ENCODE assay signal across 15 cellular contexts in genomic region chr10:14698487-14699170, GRCh38.
DNase-seq lines count a peak whose midpoint lies in the region; ATAC-seq and TF ChIP-seq lines count a peak whose summit lies in the region.
"Had no signal": no experiment of that assay in that cellular context is flagged by ENCODE, and none has a peak within 500 bp of the region (broad histone marks: within the 10 kb centered on the region; RNA-seq: fewer than 3 reads in every experiment).

No MANE protein-coding gene starts in this region.

- intact Hi-C loops in head of caudate nucleus (cut with DNase I) = no loop called here

- H3K79me2 ChIP-seq in GM23338 (replicated peaks; ENCODE audit: insufficient read depth) = no peaks in the 10 kb centered on the region
- no peaks in the 10 kb centered on the region for H3K79me2 ChIP-seq in fibroblast of lung (ENCODE audit: control insufficient read depth, insufficient read depth, low read length)

- no peak for TF ChIP-seq CTCF in AG04450 (IDR thresholded peaks at IDR 0.05; ENCODE audit: low read depth, low read length)
- TF ChIP-seq CTCF in GM23338 (conservative IDR thresholded peaks at IDR 0.05; ENCODE audit: low read depth in 2 of 2) = no peak
- no peak for TF ChIP-seq CTCF in fibroblast of lung (conservative IDR thresholded peaks at IDR 0.05 in 1 of 2, IDR thresholded peaks at IDR 0.05 in 1 of 2; ENCODE audit: low read depth in 1 of 2, low read length in 2 of 2)
- TF ChIP-seq CTCF in nephron progenitor cell (IDR thresholded peaks at IDR 0.05) = no peak

- no peaks in the 10 kb centered on the region for H4K20me1 ChIP-seq in GM23338 (replicated peaks; ENCODE audit: insufficient read depth)
- no peaks in the 10 kb centered on the region for H4K20me1 ChIP-seq in fibroblast of lung (ENCODE audit: control insufficient read depth, extremely low read depth, insufficient read depth, low read length)

- no peaks in the 10 kb centered on the region for H3F3A ChIP-seq in GM23338 (replicated peaks; ENCODE audit: low read depth)

- H3K9me3 Mint-ChIP-seq in GM23338 = peaks cover 3% of the 10 kb centered on the region; the same call in 1 of the 3 replicates
- H3K9me3 Mint-ChIP-seq in nephron progenitor cell = peaks cover 5% of the 10 kb centered on the region
- H3K9me3 Mint-ChIP-seq: stimulated activated effector memory CD8-positive, alpha-beta T cell treated with anti-CD3 and anti-CD28 coated beads, Interleukin-12 subunit alpha, Interleukin-12 subunit beta, amount 100 ng/mL, for 72 hours had no signal

- H3K4me3 ChIP-seq in AG04450 (ENCODE audit: low read depth, low read length) = no peak overlapping the region
- no peak overlapping the region for H3K4me3 ChIP-seq in GM23338
- no peak overlapping the region for H3K4me3 ChIP-seq in SJSA1
- no peak overlapping the region for H3K4me3 ChIP-seq in fibroblast of lung (replicated peaks in 1 of 4; ENCODE audit: control extremely low read depth in 1 of 4, insufficient read depth in 1 of 4, low read depth in 3 of 4, low read length in 4 of 4)
- H3K4me3 ChIP-seq: cardiac muscle cell, psoas muscle had no signal

- H3K27ac ChIP-seq in AG04450 (ENCODE audit: low read depth, low read length) (peak overlapping the region; percentile 21), GM23338 (ENCODE audit: low read depth) (no peak overlapping the region), SJSA1 (no peak overlapping the region), fibroblast of lung (ENCODE audit: insufficient read depth, low read length) (no peak overlapping the region)
- H3K27ac ChIP-seq: cardiac muscle cell, epithelial cell of prostate, psoas muscle had no signal

- no peak overlapping the region for H3K9ac ChIP-seq in fibroblast of lung (ENCODE audit: insufficient read depth, low read length)

- no peak for ATAC-seq in GM23338
- ATAC-seq in HG02798 (IDR thresholded peaks at IDR 0.05; ENCODE audit: poor library complexity, unreplicated experiment) = no peak
- ATAC-seq: psoas muscle; stimulated activated effector memory CD8-positive, alpha-beta T cell treated with anti-CD3 and anti-CD28 coated beads, Interleukin-12 subunit alpha, Interleukin-12 subunit beta, amount 100 ng/mL, for 72 hours had no signal

- H3K9me2 ChIP-seq in GM23338 (ENCODE audit: insufficient read depth) = no peaks in the 10 kb centered on the region

- H3K4me2 ChIP-seq in GM23338 = no peak overlapping the region
- peak overlapping the region; percentile 48 for H3K4me2 ChIP-seq in fibroblast of lung (ENCODE audit: extremely low read depth, insufficient read depth, low read length)

- peak; percentile 37 for DNase-seq in AG04450 (ENCODE audit: low read depth, low spot score)
- DNase-seq in GM23338 (ENCODE audit: low spot score) = no peak
- peak; percentile 30 to 49 for DNase-seq in SJSA1 (ENCODE audit: low read depth in 1 of 2, low spot score in 2 of 2)
- DNase-seq in fibroblast of lung (ENCODE audit: low read depth in 2 of 2) = peak; percentile 79 to 82
- DNase-seq in head of caudate nucleus = no peak
- no peak for DNase-seq in globus pallidus (ENCODE audit: low spot score)
- no peak for DNase-seq in nephron progenitor cell
- DNase-seq: NCI-H1694, psoas muscle, SW 1271 had no signal

- peaks cover 21% of the 10 kb centered on the region for H3K4me1 Mint-ChIP-seq in GM23338
- H3K4me1 Mint-ChIP-seq in nephron progenitor cell = peaks cover 14% of the 10 kb centered on the region
- H3K4me1 Mint-ChIP-seq: stimulated activated effector memory CD8-positive, alpha-beta T cell treated with anti-CD3 and anti-CD28 coated beads, Interleukin-12 subunit alpha, Interleukin-12 subunit beta, amount 100 ng/mL, for 72 hours had no signal

- H3K27ac Mint-ChIP-seq in GM23338 = no peak overlapping the region
- H3K27ac Mint-ChIP-seq in nephron progenitor cell = no peak overlapping the region
- H3K27ac Mint-ChIP-seq: B cell; stimulated activated effector memory CD8-positive, alpha-beta T cell treated with anti-CD3 and anti-CD28 coated beads, Interleukin-12 subunit alpha, Interleukin-12 subunit beta, amount 100 ng/mL, for 72 hours had no signal

- POLR2A ChIA-PET in AG04450 (lab: Yijun Ruan, JAX) = no interaction called here

- H3K9me3 ChIP-seq in AG04450 (ENCODE audit: control insufficient read depth, insufficient read depth, low read length) (no peaks in the 10 kb centered on the region; the same call in 1 of the 2 replicates), SJSA1 (replicated peaks) (no peaks in the 10 kb centered on the region), fibroblast of lung (ENCODE audit: control insufficient read depth, insufficient read depth, low read depth, low read length) (no peaks in the 10 kb centered on the region)
- H3K9me3 ChIP-seq: psoas muscle had no signal

- no peaks in the 10 kb centered on the region for H3K27me3 ChIP-seq in AG04450 (ENCODE audit: control insufficient read depth, insufficient read depth, low read length)
- no peaks in the 10 kb centered on the region for H3K27me3 ChIP-seq in GM23338 (ENCODE audit: insufficient read depth)
- H3K27me3 ChIP-seq in SJSA1 (replicated peaks) = no peaks in the 10 kb centered on the region
- no peaks in the 10 kb centered on the region for H3K27me3 ChIP-seq in fibroblast of lung (ENCODE audit: control insufficient read depth, insufficient read depth, low read length)
- H3K27me3 ChIP-seq: cardiac muscle cell had no signal

- H2AFZ ChIP-seq in GM23338 (peak overlapping the region; percentile 69; the same call in 1 of the 2 replicates), fibroblast of lung (ENCODE audit: low read length) (no peak overlapping the region)

- peaks cover 8% of the 10 kb centered on the region for H3K27me3 Mint-ChIP-seq in GM23338 (ENCODE audit: insufficient read depth, low read depth, poor library complexity)
- peaks cover 3% of the 10 kb centered on the region for H3K27me3 Mint-ChIP-seq in nephron progenitor cell (ENCODE audit: low read depth, poor library complexity)
- H3K27me3 Mint-ChIP-seq: B cell had no signal

- H3K4me3 Mint-ChIP-seq in GM23338 (no peak overlapping the region), nephron progenitor cell (no peak overlapping the region)
- H3K4me3 Mint-ChIP-seq: B cell; stimulated activated effector memory CD8-positive, alpha-beta T cell treated with anti-CD3 and anti-CD28 coated beads, Interleukin-12 subunit alpha, Interleukin-12 subunit beta, amount 100 ng/mL, for 72 hours had no signal

- no peaks in the 10 kb centered on the region for H3K36me3 ChIP-seq in GM23338 (ENCODE audit: insufficient read depth)
- H3K36me3 ChIP-seq in SJSA1 = no peaks in the 10 kb centered on the region
- H3K36me3 ChIP-seq in fibroblast of lung (ENCODE audit: control insufficient read depth, insufficient read depth, low read length) = no peaks in the 10 kb centered on the region
- H3K36me3 ChIP-seq: cardiac muscle cell had no signal

- CTCF ChIA-PET in AG04450 (lab: Charles Lee) = no interaction called here

- H3K4me1 ChIP-seq in GM23338 (ENCODE audit: insufficient read depth) (peaks cover 7% of the 10 kb centered on the region), SJSA1 (replicated peaks) (peaks cover 8% of the 10 kb centered on the region), fibroblast of lung (ENCODE audit: control insufficient read depth, extremely low read depth, insufficient read depth, low read length) (peaks cover 5% of the 10 kb centered on the region)
- H3K4me1 ChIP-seq: psoas muscle had no signal

- H3K36me3 Mint-ChIP-seq in GM23338 (ENCODE audit: low read depth) = peaks cover 6% of the 10 kb centered on the region; the same call in 1 of the 3 replicates
- no peaks in the 10 kb centered on the region for H3K36me3 Mint-ChIP-seq in nephron progenitor cell (ENCODE audit: low read depth)
- H3K36me3 Mint-ChIP-seq: stimulated activated effector memory CD8-positive, alpha-beta T cell treated with anti-CD3 and anti-CD28 coated beads, Interleukin-12 subunit alpha, Interleukin-12 subunit beta, amount 100 ng/mL, for 72 hours had no signal

TF ChIP-seq in GM23338, 12 proteins besides CTCF, POLR2A, EP300 and RAD21 (continues in another document):
- TF ChIP-seq CREB1 (CRISPR knock-in tag; IDR thresholded peaks at IDR 0.05; ENCODE audit: low read depth) = no peak
- no peak for TF ChIP-seq ETS1 (IDR thresholded peaks at IDR 0.05)
- no peak for TF ChIP-seq REST (IDR thresholded peaks at IDR 0.05; ENCODE audit: unreplicated experiment)
- no peak for TF ChIP-seq EZH2 (IDR thresholded peaks at IDR 0.05; ENCODE audit: low read depth, unreplicated experiment)
- TF ChIP-seq ZNF114 (CRISPR knock-in tag; IDR thresholded peaks at IDR 0.05) = no peak
- TF ChIP-seq EZH2phosphoT487 (IDR thresholded peaks at IDR 0.05; ENCODE audit: unreplicated experiment) = no peak
- TF ChIP-seq STAT1 (IDR thresholded peaks at IDR 0.05; ENCODE audit: unreplicated experiment) = no peak

Comparison
In these comparisons a context has a peak if more than half of its experiments do, and no peak if none do; other contexts are left out.
1. DNase-seq: peak in AG04450 (single experiment), SJSA1 (2 of 2) and fibroblast of lung (2 of 2); none in GM23338 (single experiment), head of caudate nucleus (0 of 42), globus pallidus (single experiment) and nephron progenitor cell (single experiment).